19 cellular contexts compared by ENCODE assay signal in genomic region chr6:84657486-84657885, GRCh38.
"Had no signal": no experiment of that assay in that cellular context is flagged by ENCODE, and none has a peak within 500 bp of the region (broad histone marks: within the 10 kb centered on the region; RNA-seq: fewer than 3 reads in every experiment).

No MANE protein-coding gene starts in this region.

- H3K27ac Mint-ChIP-seq: activated naive CD8-positive, alpha-beta T cell treated with anti-CD3 and anti-CD28 coated beads, Interleukin-2, amount 10 ng/mL, durations not matched to agents 7 days and 5 days; activated T-helper 2 cell treated with anti-CD3 and anti-CD28 coated beads, Interferon-gamma antibody, Interleukin-2, Interleukin-4, amounts not matched to agents 10 μg/mL and 5 μg/mL and 100 μg/mL, durations not matched to agents 14 hours and 24 hours and 36 hours; naive thymus-derived CD4-positive, alpha-beta T cell; stimulated activated naive B cell treated with anti-CD40 and anti-IgM and Interleukin-4, amounts not matched to agents 10 μg/mL and 1 μg/mL and 100 μg/mL, for 72 hours had no signal

- H3K36me3 ChIP-seq: cardiac muscle cell, lower lobe of right lung, transverse colon had no signal

- H3K27ac ChIP-seq: cardiac muscle cell, lower lobe of right lung, transverse colon had no signal

- FAIRE-seq: kidney, urothelium cell line had no signal

- H3K4me3 Mint-ChIP-seq: activated naive CD8-positive, alpha-beta T cell treated with anti-CD3 and anti-CD28 coated beads, Interleukin-2, amount 10 ng/mL, durations not matched to agents 7 days and 5 days; activated T-cell treated with anti-CD3 and anti-CD28 coated beads, Interleukin-2, amount 50 U/mL, for 4 hours; naive thymus-derived CD4-positive, alpha-beta T cell; neural crest cell; stimulated activated naive B cell treated with anti-CD40 and anti-IgM and Interleukin-4, amounts not matched to agents 10 μg/mL and 1 μg/mL and 100 μg/mL, for 72 hours had no signal

- H3K9me3 Mint-ChIP-seq: activated naive CD8-positive, alpha-beta T cell treated with anti-CD3 and anti-CD28 coated beads, Interleukin-2, amount 10 ng/mL, durations not matched to agents 7 days and 5 days; activated T-cell treated with anti-CD3 and anti-CD28 coated beads, Interleukin-2, amount 50 U/mL, for 4 hours; activated T-helper 2 cell treated with anti-CD3 and anti-CD28 coated beads, Interferon-gamma antibody, Interleukin-2, Interleukin-4, amounts not matched to agents 10 μg/mL and 5 μg/mL and 100 μg/mL, durations not matched to agents 14 hours and 24 hours and 36 hours; neural crest cell; stimulated activated naive B cell treated with anti-CD40 and anti-IgM and Interleukin-4, amounts not matched to agents 10 μg/mL and 1 μg/mL and 100 μg/mL, for 72 hours had no signal

- H3K27me3 ChIP-seq: transverse colon had no signal

- DNase-seq: activated CD8-positive, alpha-beta memory T cell treated with anti-CD3 and anti-CD28 coated beads, Interleukin-2, amount 50 U/mL, for 48 hours; activated naive CD4-positive, alpha-beta T cell treated with Interleukin-2 at 50 U/mL for 16 hours; activated naive CD8-positive, alpha-beta T cell treated with anti-CD3 and anti-CD28 coated beads, Interleukin-2, amount 10 ng/mL, durations not matched to agents 7 days and 5 days; activated T-cell treated with anti-CD3 and anti-CD28 coated beads, Interleukin-2, amount 50 U/mL, for 4 hours; amygdala; dermis blood vessel endothelial cell; effector CD8-positive, alpha-beta T cell; kidney; lower lobe of right lung; naive thymus-derived CD4-positive, alpha-beta T cell; stimulated activated CD4-positive, alpha-beta T cell treated with anti-CD3 and anti-CD28 coated beads, Interleukin-2, amount 100 ng/mL, for 48 hours; stimulated activated CD8-positive, alpha-beta memory T cell treated with anti-CD3 and anti-CD28 coated beads, Interleukin-4, amount 100 ng/mL, for 48 hours; stimulated activated naive B cell treated with anti-CD40 and anti-IgM and Interleukin-4, amounts not matched to agents 10 μg/mL and 1 μg/mL and 100 μg/mL, for 72 hours; T-helper 9 cell; transverse colon had no signal

- H3K4me1 Mint-ChIP-seq: activated naive CD8-positive, alpha-beta T cell treated with anti-CD3 and anti-CD28 coated beads, Interleukin-2, amount 10 ng/mL, durations not matched to agents 7 days and 5 days; naive thymus-derived CD4-positive, alpha-beta T cell; neural crest cell; stimulated activated naive B cell treated with anti-CD40 and anti-IgM and Interleukin-4, amounts not matched to agents 10 μg/mL and 1 μg/mL and 100 μg/mL, for 72 hours had no signal

- H3K27me3 Mint-ChIP-seq: activated naive CD8-positive, alpha-beta T cell treated with anti-CD3 and anti-CD28 coated beads, Interleukin-2, amount 10 ng/mL, durations not matched to agents 7 days and 5 days; naive thymus-derived CD4-positive, alpha-beta T cell; stimulated activated naive B cell treated with anti-CD40 and anti-IgM and Interleukin-4, amounts not matched to agents 10 μg/mL and 1 μg/mL and 100 μg/mL, for 72 hours had no signal

- H3K36me3 Mint-ChIP-seq: activated naive CD8-positive, alpha-beta T cell treated with anti-CD3 and anti-CD28 coated beads, Interleukin-2, amount 10 ng/mL, durations not matched to agents 7 days and 5 days; naive thymus-derived CD4-positive, alpha-beta T cell; stimulated activated naive B cell treated with anti-CD40 and anti-IgM and Interleukin-4, amounts not matched to agents 10 μg/mL and 1 μg/mL and 100 μg/mL, for 72 hours had no signal

- H3K9me3 ChIP-seq: lower lobe of right lung, transverse colon had no signal

- H3K4me3 ChIP-seq: cardiac muscle cell, lower lobe of right lung, transverse colon had no signal

- H3K4me1 ChIP-seq: lower lobe of right lung, transverse colon had no signal
